20 cellular contexts compared by ENCODE assay signal in genomic region chr19:19165396-19165795, GRCh38. TPM values are rescaled to one million over a fixed set of nuclear protein-coding genes. Genes with fewer than 3 reads are reported as not detected.
DNase-seq lines count a peak whose midpoint lies in the region; ATAC-seq, FAIRE-seq and TF ChIP-seq lines count a peak whose summit lies in the region.
"Had no signal": no experiment of that assay in that cellular context is flagged by ENCODE, and none has a peak within 500 bp of the region (broad histone marks: within the 10 kb centered on the region; RNA-seq: fewer than 3 reads in every experiment).

No MANE protein-coding gene starts in this region.

- H3K4me2 ChIP-seq in HepG2 (ENCODE audit: low read depth, low read length) = no peak overlapping the region
- H3K4me2 ChIP-seq in SU-DHL-6 (ENCODE audit: low read depth, low read length, poor library complexity, severe bottlenecking) = peak overlapping the region; percentile 96
- H3K4me2 ChIP-seq in neuronal stem cell (ENCODE audit: insufficient read depth, low read length, poor library complexity, severe bottlenecking) = no peak overlapping the region
- H3K4me2 ChIP-seq: BLaER1 treated with 17β-estradiol and CSF1 and Interleukin-3, amounts not matched to agents 10 nM and 100 nM had no signal

- TF ChIP-seq EP300 in HepG2 (IDR thresholded peaks at IDR 0.05; ENCODE audit: low read depth in 2 of 2, low read length in 2 of 2) = no peak
- TF ChIP-seq EP300 in HepG2 (CRISPR knock-in tag; IDR thresholded peaks at IDR 0.05; ENCODE audit: borderline replicate concordance) = no peak

- H4K20me1 ChIP-seq in HepG2 (ENCODE audit: insufficient read depth, low read length) = no peaks in the 10 kb centered on the region
- no peaks in the 10 kb centered on the region for H4K20me1 ChIP-seq in SU-DHL-6 (ENCODE audit: low read depth, low read length)

- BruUV-seq in HepG2 (replicated peaks; lab: Mats Ljungman, UMichigan) = no TSS peak

- POLR2A ChIA-PET in HepG2 (lab: Yijun Ruan, JAX) = no interaction called here

- H3K79me1 ChIP-seq in neuronal stem cell (ENCODE audit: low read depth, low read length) = no peaks in the 10 kb centered on the region

- H3K23ac ChIP-seq in neuronal stem cell (ENCODE audit: low read depth, low read length, poor library complexity) = no peak overlapping the region

- TF ChIP-seq POLR2A in HepG2 (IDR thresholded peaks at IDR 0.05; ENCODE audit: insufficient read depth in 1 of 2, low read depth in 2 of 2, low read length in 2 of 2) (no peak), right lobe of liver (IDR thresholded peaks at IDR 0.05) (no peak)

- no peak overlapping the region for H3K4ac ChIP-seq in neuronal stem cell (ENCODE audit: low read length)

- H3K9me3 ChIP-seq in HepG2 (ENCODE audit: low read length) (no peaks in the 10 kb centered on the region), right lobe of liver (no peaks in the 10 kb centered on the region), SU-DHL-6 (ENCODE audit: insufficient read depth, low read length) (no peaks in the 10 kb centered on the region), neuronal stem cell (replicated peaks in 1 of 2; ENCODE audit: control insufficient read depth in 2 of 2, insufficient read depth in 1 of 2, low read depth in 1 of 2, low read length in 2 of 2) (peaks cover 0 to 2% of the 10 kb centered on the region in 2 donors)
- H3K9me3 ChIP-seq: BLaER1 treated with 17β-estradiol and CSF1 and Interleukin-3, amounts not matched to agents 10 nM and 100 nM had no signal

- ATAC-seq in HepG2 (no peak), right lobe of liver (no peak), GM21381 (IDR thresholded peaks at IDR 0.05; ENCODE audit: unreplicated experiment) (no peak)
- ATAC-seq: HCT116 had no signal

- no peak for FAIRE-seq in HepG2 (lab: Jason Lieb, UNC)
- FAIRE-seq: G401.6, GM12892, GM19239, H54 had no signal

- 91% methylated on average over 1 of the region's 1 CpG for WGBS in HepG2 (ENCODE audit: low lambda C conversion rate)
- no CpG with 5 or more reads among the region's 1 CpG for WGBS in right lobe of liver (ENCODE audit: insufficient coverage, low coverage, low lambda C conversion rate, missing lambda C conversion rate)
- WGBS in neuronal stem cell (ENCODE audit: extremely low coverage in 2 of 2, insufficient read length in 2 of 2, insufficient replicate concordance in 1 of 2), 2 donors = no CpG with 5 or more reads among the region's 1 CpG

- H4K91ac ChIP-seq in neuronal stem cell (ENCODE audit: low read depth, low read length, poor library complexity) = no peak overlapping the region

- H2BK120ac ChIP-seq in neuronal stem cell (ENCODE audit: low read depth, low read length) = no peak overlapping the region

- H3K9ac ChIP-seq in HepG2 (ENCODE audit: insufficient read depth, low read depth, low read length) = no peak overlapping the region
- peak overlapping the region; percentile 94 for H3K9ac ChIP-seq in SU-DHL-6 (ENCODE audit: low read length)
- H3K9ac ChIP-seq in neuronal stem cell (ENCODE audit: low read depth, low read length, poor library complexity) = no peak overlapping the region
- H3K9ac ChIP-seq: BLaER1 treated with 17β-estradiol and CSF1 and Interleukin-3, amounts not matched to agents 10 nM and 100 nM had no signal

- H2BK5ac ChIP-seq in neuronal stem cell (ENCODE audit: low read length) = no peak overlapping the region

- H3K18ac ChIP-seq in neuronal stem cell (ENCODE audit: low read length) = no peak overlapping the region

- H2BK12ac ChIP-seq in neuronal stem cell (ENCODE audit: low read length) = no peak overlapping the region

- H3K79me2 ChIP-seq in HepG2 (ENCODE audit: insufficient read depth, low read length) (no peaks in the 10 kb centered on the region), SU-DHL-6 (ENCODE audit: insufficient read depth, low read length) (peaks cover 94% of the 10 kb centered on the region)

- no peak for TF ChIP-seq RAD21 in HepG2 (CRISPR knock-in tag; IDR thresholded peaks at IDR 0.05)

- no peaks in the 10 kb centered on the region for H3K9me2 ChIP-seq in SU-DHL-6 (replicated peaks; ENCODE audit: insufficient read depth, low read length)

- no peaks in the 10 kb centered on the region for H3K27me3 ChIP-seq in HepG2 (ENCODE audit: control insufficient read depth in 1 of 2, insufficient read depth in 2 of 2, low read length in 2 of 2)
- H3K27me3 ChIP-seq in right lobe of liver = no peaks in the 10 kb centered on the region
- H3K27me3 ChIP-seq in SU-DHL-6 (ENCODE audit: low read length) = no peaks in the 10 kb centered on the region
- H3K27me3 ChIP-seq in neuronal stem cell (ENCODE audit: control insufficient read depth in 3 of 3, insufficient read depth in 3 of 3, low read depth in 1 of 3, low read length in 3 of 3) = peaks cover 0 to 9% (median 0%) of the 10 kb centered on the region in 3 experiments

- H3K36me3 ChIP-seq in HepG2 (replicated peaks in 1 of 2; ENCODE audit: control insufficient read depth in 1 of 2, insufficient read depth in 2 of 2, low read length in 2 of 2) = no peaks in the 10 kb centered on the region
- no peaks in the 10 kb centered on the region for H3K36me3 ChIP-seq in right lobe of liver
- H3K36me3 ChIP-seq in SU-DHL-6 (ENCODE audit: low read length) = peaks cover 4% of the 10 kb centered on the region
- no peaks in the 10 kb centered on the region for H3K36me3 ChIP-seq in neuronal stem cell (replicated peaks in 1 of 2; ENCODE audit: control insufficient read depth in 2 of 2, insufficient read depth in 2 of 2, low read length in 2 of 2)

- H4K8ac ChIP-seq in neuronal stem cell (ENCODE audit: low read depth, low read length) = no peak overlapping the region

- CTCF ChIA-PET in HepG2 (lab: Yijun Ruan, JAX; ENCODE audit: low intra/inter-chr PET ratio, low total read pairs) = no interaction called here

- TF ChIP-seq CTCF in HepG2 (CRISPR knock-in tag; IDR thresholded peaks at IDR 0.05) (no peak), right lobe of liver (IDR thresholded peaks at IDR 0.05) (no peak), SU-DHL-6 (IDR thresholded peaks at IDR 0.05; ENCODE audit: insufficient read depth, low read length, poor library complexity, severe bottlenecking) (no peak), GM13977 (IDR thresholded peaks at IDR 0.05; ENCODE audit: extremely low read depth, insufficient read depth, missing control alignments) (no peak)

- H3K4me1 ChIP-seq in HepG2 (ENCODE audit: insufficient read depth, low read length) (peaks cover 18% of the 10 kb centered on the region), right lobe of liver (peaks cover 0 to 5% (median 0%) of the 10 kb centered on the region in 4 donors), neuronal stem cell (ENCODE audit: control insufficient read depth in 2 of 2, insufficient read depth in 1 of 2, low read depth in 1 of 2, low read length in 2 of 2) (peaks cover 0 to 6% of the 10 kb centered on the region in 2 donors)

- intact Hi-C loops in HepG2 (cut with micrococcal nuclease; ENCODE audit: unreplicated experiment) = no loop called here
- intact Hi-C loops in right lobe of liver (cut with DNase I) = no loop called here

- DNase-seq in HepG2 (ENCODE audit: low spot score) (no peak), right lobe of liver (no peak), neuronal stem cell (ENCODE audit: low spot score) (no peak), NCI-H1436 (lab: John Stamatoyannopoulos, UW) (no peak), GM13977 (ENCODE audit: low spot score) (no peak)
- DNase-seq: 8988T; AML-193; CD4-positive, alpha-beta T cell; DMS79; EL; IMR-90; KG1 had no signal

- H3K27ac ChIP-seq in HepG2 (ENCODE audit: extremely low read length, insufficient read depth, low read length) (no peak overlapping the region), right lobe of liver (no peak overlapping the region), SU-DHL-6 (ENCODE audit: low read depth, low read length) (peak overlapping the region; percentile 99), neuronal stem cell (replicated peaks; ENCODE audit: low read length) (no peak overlapping the region)
- H3K27ac ChIP-seq: BLaER1 treated with 17β-estradiol and CSF1 and Interleukin-3, amounts not matched to agents 10 nM and 100 nM had no signal

- H3K14ac ChIP-seq in neuronal stem cell (ENCODE audit: low read length) = no peak overlapping the region

- no peak overlapping the region for H2AFZ ChIP-seq in HepG2 (ENCODE audit: low read length)
- H2AFZ ChIP-seq in SU-DHL-6 (ENCODE audit: low read depth, low read length, severe bottlenecking) = no peak overlapping the region
- no peak overlapping the region for H2AFZ ChIP-seq in neuronal stem cell (ENCODE audit: low read length)

- H3K4me3 ChIP-seq in HepG2 (replicated peaks in 1 of 3; ENCODE audit: insufficient read depth in 1 of 3, low read depth in 2 of 3, low read length in 3 of 3) = no peak overlapping the region
- H3K4me3 ChIP-seq in right lobe of liver = no peak overlapping the region
- peak overlapping the region; percentile 81 for H3K4me3 ChIP-seq in SU-DHL-6 (ENCODE audit: insufficient read depth, low read length, poor library complexity, severe bottlenecking)
- H3K4me3 ChIP-seq in neuronal stem cell (ENCODE audit: low read length in 2 of 2) = no peak overlapping the region
- H3K4me3 ChIP-seq: BLaER1 treated with 17β-estradiol and CSF1 and Interleukin-3, amounts not matched to agents 10 nM and 100 nM had no signal

- peak overlapping the region; percentile 52 for H2AK5ac ChIP-seq in neuronal stem cell (ENCODE audit: low read depth, low read length)

- H3F3A ChIP-seq in SU-DHL-6 (ENCODE audit: insufficient read depth) = peaks cover 89% of the 10 kb centered on the region

- H2BK15ac ChIP-seq in neuronal stem cell (ENCODE audit: low read length) = no peak overlapping the region

- in situ Hi-C loops in HepG2 (cut with HindIII; ENCODE audit: extremely low pct_ligation_motif_present, low pct_unique_long_range_greater_than_20kb) = no loop called here
- in situ Hi-C loops in GM13977 (cut with MboI; ENCODE audit: low pct_unique_long_range_greater_than_20kb, low sequenced_read_pairs, unreplicated experiment) = loop anchor here (25.0 kb wide), 1 partner anchor 322 kb away; no protein-coding TSS in a partner anchor

RNA-seq across cellular contexts. Expression of gene MEF2B, which starts 4.7 kb away (rescaled TPM):
- total RNA-seq in HepG2 (2016; rRNA removed; fragmentation: Illumina TruSeq; extraction: Trizol) (0.44 and 1.2 TPM in 2 replicates), right lobe of liver (1 to 10 TPM in 2 of 6 experiments, under 1 TPM in 2, not detected in 2; 0.24 to 2.1 (median 0.97) TPM)
- total RNA-seq in HepG2 (2016; cell fraction: cytosol; rRNA removed; fragmentation: Illumina TruSeq; extraction: Trizol; ENCODE audit: low read depth) = 0.81 and 1.1 TPM in 2 replicates
- 0.41 TPM in 1 of 2 replicates, not detected in the other for total RNA-seq in HepG2 (2016; cell fraction: insoluble cytoplasmic fraction; rRNA removed; fragmentation: Illumina TruSeq; extraction: Trizol)
- total RNA-seq in HepG2 (2016; cell fraction: membrane; rRNA removed; fragmentation: Illumina TruSeq; extraction: Trizol) = 0.46 and 1.8 TPM in 2 replicates
- 0.81 and 1.6 TPM in 2 replicates for total RNA-seq in HepG2 (2016; cell fraction: nucleus; rRNA removed; fragmentation: Illumina TruSeq; extraction: Trizol)
- 1.7 and 2.3 TPM in 2 replicates for polyA plus RNA-seq in HepG2 (2011; rRNA removed)
- 2.1 and 2.9 TPM in 2 replicates for polyA plus RNA-seq in HepG2 (2011; cell fraction: cytosol; rRNA removed)
- polyA plus RNA-seq in HepG2 (2011; cell fraction: nucleus; rRNA removed) = 4.0 and 4.5 TPM in 2 replicates
- 2.2 and 4.4 TPM in 2 replicates for polyA plus RNA-seq in HepG2 (2012)
- polyA plus RNA-seq in HepG2 (2016; cell fraction: cytosol; fragmentation: Illumina TruSeq; extraction: Trizol; ENCODE audit: low read depth) = 0.86 and 1.1 TPM in 2 replicates
- polyA plus RNA-seq in HepG2 (2016; cell fraction: insoluble cytoplasmic fraction; fragmentation: Illumina TruSeq; extraction: Trizol; ENCODE audit: low read depth) = 0.42 and 1.8 TPM in 2 replicates
- polyA plus RNA-seq in HepG2 (2016; cell fraction: membrane; fragmentation: Illumina TruSeq; extraction: Trizol; ENCODE audit: low read depth) = 0.38 and 1.1 TPM in 2 replicates
- 2.1 and 3.9 TPM in 2 replicates for polyA plus RNA-seq in HepG2 (2016; cell fraction: nucleus; fragmentation: Illumina TruSeq; extraction: Trizol; ENCODE audit: insufficient read depth, low read depth)
- polyA minus RNA-seq in HepG2 (2011; rRNA and poly(A)+ RNA removed; ENCODE audit: low replicate concordance) = 0.33 and 1.1 TPM in 2 replicates
- polyA minus RNA-seq in HepG2 (2011; cell fraction: cytosol; rRNA and poly(A)+ RNA removed) = 1.2 TPM in 1 of 2 replicates, not detected in the other
- polyA minus RNA-seq in HepG2 (2011; cell fraction: nucleus; rRNA and poly(A)+ RNA removed) = 1.4 and 2.0 TPM in 2 replicates
- 1.1 TPM for polyA plus RNA-seq in neuronal stem cell (2013, experiment 1 of 2)
- 1.2 TPM for polyA plus RNA-seq in neuronal stem cell (2013, experiment 2 of 2)

RNA-seq across cellular contexts. Expression of gene BORCS8, which starts 26.6 kb away (rescaled TPM):
- total RNA-seq in HepG2 (2016; rRNA removed; fragmentation: Illumina TruSeq; extraction: Trizol) = 13.3 and 16.8 TPM in 2 replicates
- 5.8 and 6.2 TPM in 2 replicates for total RNA-seq in HepG2 (2016; cell fraction: cytosol; rRNA removed; fragmentation: Illumina TruSeq; extraction: Trizol; ENCODE audit: low read depth)
- total RNA-seq in HepG2 (2016; cell fraction: insoluble cytoplasmic fraction; rRNA removed; fragmentation: Illumina TruSeq; extraction: Trizol) = 10.7 and 12.4 TPM in 2 replicates
- 9.4 and 12.2 TPM in 2 replicates for total RNA-seq in HepG2 (2016; cell fraction: membrane; rRNA removed; fragmentation: Illumina TruSeq; extraction: Trizol)
- 7.5 TPM in 2 replicates for total RNA-seq in HepG2 (2016; cell fraction: nucleus; rRNA removed; fragmentation: Illumina TruSeq; extraction: Trizol)
- polyA plus RNA-seq in HepG2 (2011; rRNA removed) = 9.6 and 9.9 TPM in 2 replicates
- polyA plus RNA-seq in HepG2 (2011; cell fraction: cytosol; rRNA removed) = 5.5 and 9.4 TPM in 2 replicates
- 19.1 and 20.9 TPM in 2 replicates for polyA plus RNA-seq in HepG2 (2011; cell fraction: nucleus; rRNA removed)
- 5.3 and 5.7 TPM in 2 replicates for polyA plus RNA-seq in HepG2 (2012)
- polyA plus RNA-seq in HepG2 (2016; cell fraction: cytosol; fragmentation: Illumina TruSeq; extraction: Trizol; ENCODE audit: low read depth) = 6.8 and 7.0 TPM in 2 replicates
- polyA plus RNA-seq in HepG2 (2016; cell fraction: insoluble cytoplasmic fraction; fragmentation: Illumina TruSeq; extraction: Trizol; ENCODE audit: low read depth) = 16.4 and 17.7 TPM in 2 replicates
- polyA plus RNA-seq in HepG2 (2016; cell fraction: membrane; fragmentation: Illumina TruSeq; extraction: Trizol; ENCODE audit: low read depth) = 10.7 and 11.7 TPM in 2 replicates
- 17.6 and 20.8 TPM in 2 replicates for polyA plus RNA-seq in HepG2 (2016; cell fraction: nucleus; fragmentation: Illumina TruSeq; extraction: Trizol; ENCODE audit: insufficient read depth, low read depth)
- 13.1 and 33.4 TPM in 2 replicates for polyA minus RNA-seq in HepG2 (2011; rRNA and poly(A)+ RNA removed; ENCODE audit: low replicate concordance)
- 2.3 and 3.9 TPM in 2 replicates for polyA minus RNA-seq in HepG2 (2011; cell fraction: cytosol; rRNA and poly(A)+ RNA removed)
- 6.1 and 9.5 TPM in 2 replicates for polyA minus RNA-seq in HepG2 (2011; cell fraction: nucleus; rRNA and poly(A)+ RNA removed)
- 10 to 100 TPM in 3 of 6 experiments, 1 to 10 TPM in 3; 6.0 to 12.2 (median 9.8) TPM for total RNA-seq in right lobe of liver
- 12.9 TPM for polyA plus RNA-seq in neuronal stem cell (2013, experiment 1 of 2)
- 11.9 TPM for polyA plus RNA-seq in neuronal stem cell (2013, experiment 2 of 2)

RNA-seq across cellular contexts. Expression of gene RFXANK, which starts 26.7 kb away (rescaled TPM):
- total RNA-seq in HepG2 (2016; rRNA removed; fragmentation: Illumina TruSeq; extraction: Trizol) = 80.7 and 83.1 TPM in 2 replicates
- 25.6 and 30.2 TPM in 2 replicates for total RNA-seq in HepG2 (2016; cell fraction: cytosol; rRNA removed; fragmentation: Illumina TruSeq; extraction: Trizol; ENCODE audit: low read depth)
- 80.2 and 88.4 TPM in 2 replicates for total RNA-seq in HepG2 (2016; cell fraction: insoluble cytoplasmic fraction; rRNA removed; fragmentation: Illumina TruSeq; extraction: Trizol)
- 35.6 and 40.8 TPM in 2 replicates for total RNA-seq in HepG2 (2016; cell fraction: membrane; rRNA removed; fragmentation: Illumina TruSeq; extraction: Trizol)
- 38.1 and 49.9 TPM in 2 replicates for total RNA-seq in HepG2 (2016; cell fraction: nucleus; rRNA removed; fragmentation: Illumina TruSeq; extraction: Trizol)
- polyA plus RNA-seq in HepG2 (2011; rRNA removed) = 49.9 and 56.1 TPM in 2 replicates
- polyA plus RNA-seq in HepG2 (2011; cell fraction: cytosol; rRNA removed) = 34.1 and 52.6 TPM in 2 replicates
- 142 and 154 TPM in 2 replicates for polyA plus RNA-seq in HepG2 (2011; cell fraction: nucleus; rRNA removed)
- polyA plus RNA-seq in HepG2 (2012) = 34.7 and 59.7 TPM in 2 replicates
- polyA plus RNA-seq in HepG2 (2016; cell fraction: cytosol; fragmentation: Illumina TruSeq; extraction: Trizol; ENCODE audit: low read depth) = 20.9 and 21.7 TPM in 2 replicates
- 76.4 and 82.0 TPM in 2 replicates for polyA plus RNA-seq in HepG2 (2016; cell fraction: insoluble cytoplasmic fraction; fragmentation: Illumina TruSeq; extraction: Trizol; ENCODE audit: low read depth)
- 22.9 and 31.4 TPM in 2 replicates for polyA plus RNA-seq in HepG2 (2016; cell fraction: membrane; fragmentation: Illumina TruSeq; extraction: Trizol; ENCODE audit: low read depth)
- polyA plus RNA-seq in HepG2 (2016; cell fraction: nucleus; fragmentation: Illumina TruSeq; extraction: Trizol; ENCODE audit: insufficient read depth, low read depth) = 69.3 and 92.4 TPM in 2 replicates
- polyA minus RNA-seq in HepG2 (2011; rRNA and poly(A)+ RNA removed; ENCODE audit: low replicate concordance) = 45.6 and 94.4 TPM in 2 replicates
- 17.8 and 18.0 TPM in 2 replicates for polyA minus RNA-seq in HepG2 (2011; cell fraction: cytosol; rRNA and poly(A)+ RNA removed)
- polyA minus RNA-seq in HepG2 (2011; cell fraction: nucleus; rRNA and poly(A)+ RNA removed) = 29.1 and 32.6 TPM in 2 replicates
- 10 to 100 TPM; 13.8 to 21.2 (median 17.3) TPM for total RNA-seq in right lobe of liver
- polyA plus RNA-seq in neuronal stem cell (2013, experiment 1 of 2) = 141 TPM
- polyA plus RNA-seq in neuronal stem cell (2013, experiment 2 of 2) = 136 TPM

RNA-seq across cellular contexts. Expression of gene TMEM161A, which starts 27.1 kb away (rescaled TPM):
- total RNA-seq in HepG2 (2016; rRNA removed; fragmentation: Illumina TruSeq; extraction: Trizol) = 10.3 and 25.9 TPM in 2 replicates
- total RNA-seq in HepG2 (2016; cell fraction: cytosol; rRNA removed; fragmentation: Illumina TruSeq; extraction: Trizol; ENCODE audit: low read depth) = 8.7 and 12.1 TPM in 2 replicates
- total RNA-seq in HepG2 (2016; cell fraction: insoluble cytoplasmic fraction; rRNA removed; fragmentation: Illumina TruSeq; extraction: Trizol) = 7.7 and 28.3 TPM in 2 replicates
- total RNA-seq in HepG2 (2016; cell fraction: membrane; rRNA removed; fragmentation: Illumina TruSeq; extraction: Trizol) = 7.4 and 8.8 TPM in 2 replicates
- 36.6 and 39.6 TPM in 2 replicates for total RNA-seq in HepG2 (2016; cell fraction: nucleus; rRNA removed; fragmentation: Illumina TruSeq; extraction: Trizol)
- 31.4 and 42.7 TPM in 2 replicates for polyA plus RNA-seq in HepG2 (2011; rRNA removed)
- polyA plus RNA-seq in HepG2 (2011; cell fraction: cytosol; rRNA removed) = 22.8 and 35.4 TPM in 2 replicates
- polyA plus RNA-seq in HepG2 (2011; cell fraction: nucleus; rRNA removed) = 190 and 235 TPM in 2 replicates
- polyA plus RNA-seq in HepG2 (2012) = 15.9 and 23.9 TPM in 2 replicates
- polyA plus RNA-seq in HepG2 (2016; cell fraction: cytosol; fragmentation: Illumina TruSeq; extraction: Trizol; ENCODE audit: low read depth) = 6.6 and 8.6 TPM in 2 replicates
- polyA plus RNA-seq in HepG2 (2016; cell fraction: insoluble cytoplasmic fraction; fragmentation: Illumina TruSeq; extraction: Trizol; ENCODE audit: low read depth) = 8.4 and 9.9 TPM in 2 replicates
- 8.4 and 9.5 TPM in 2 replicates for polyA plus RNA-seq in HepG2 (2016; cell fraction: membrane; fragmentation: Illumina TruSeq; extraction: Trizol; ENCODE audit: low read depth)
- 56.7 and 60.0 TPM in 2 replicates for polyA plus RNA-seq in HepG2 (2016; cell fraction: nucleus; fragmentation: Illumina TruSeq; extraction: Trizol; ENCODE audit: insufficient read depth, low read depth)
- polyA minus RNA-seq in HepG2 (2011; rRNA and poly(A)+ RNA removed; ENCODE audit: low replicate concordance) = 88.8 and 105 TPM in 2 replicates
- 24.3 and 32.2 TPM in 2 replicates for polyA minus RNA-seq in HepG2 (2011; cell fraction: cytosol; rRNA and poly(A)+ RNA removed)
- polyA minus RNA-seq in HepG2 (2011; cell fraction: nucleus; rRNA and poly(A)+ RNA removed) = 57.3 and 75.8 TPM in 2 replicates
- total RNA-seq in right lobe of liver = 10 to 100 TPM; 20.2 to 29.4 (median 22.2) TPM
- polyA plus RNA-seq in neuronal stem cell (2013, experiment 1 of 2) = 25.5 TPM
- 24.0 TPM for polyA plus RNA-seq in neuronal stem cell (2013, experiment 2 of 2)

RNA-seq across cellular contexts. Expression of gene NR2C2AP, which starts 37.8 kb away (rescaled TPM):
- total RNA-seq in HepG2 (2016; rRNA removed; fragmentation: Illumina TruSeq; extraction: Trizol) (25.5 and 26.8 TPM in 2 replicates), right lobe of liver (10 to 100 TPM in 1 of 6 experiments, 1 to 10 TPM in 5; 2.6 to 11.3 (median 5.4) TPM)
- 14.8 and 22.9 TPM in 2 replicates for total RNA-seq in HepG2 (2016; cell fraction: cytosol; rRNA removed; fragmentation: Illumina TruSeq; extraction: Trizol; ENCODE audit: low read depth)
- 23.5 and 26.0 TPM in 2 replicates for total RNA-seq in HepG2 (2016; cell fraction: insoluble cytoplasmic fraction; rRNA removed; fragmentation: Illumina TruSeq; extraction: Trizol)
- 19.1 and 21.5 TPM in 2 replicates for total RNA-seq in HepG2 (2016; cell fraction: membrane; rRNA removed; fragmentation: Illumina TruSeq; extraction: Trizol)
- 19.4 and 19.6 TPM in 2 replicates for total RNA-seq in HepG2 (2016; cell fraction: nucleus; rRNA removed; fragmentation: Illumina TruSeq; extraction: Trizol)
- polyA plus RNA-seq in HepG2 (2011; rRNA removed) = 12.2 and 13.8 TPM in 2 replicates
- 10.6 and 11.8 TPM in 2 replicates for polyA plus RNA-seq in HepG2 (2011; cell fraction: cytosol; rRNA removed)
- 17.7 and 18.2 TPM in 2 replicates for polyA plus RNA-seq in HepG2 (2011; cell fraction: nucleus; rRNA removed)
- 9.3 and 13.3 TPM in 2 replicates for polyA plus RNA-seq in HepG2 (2012)
- 5.7 and 6.8 TPM in 2 replicates for polyA plus RNA-seq in HepG2 (2016; cell fraction: cytosol; fragmentation: Illumina TruSeq; extraction: Trizol; ENCODE audit: low read depth)
- 19.7 and 21.9 TPM in 2 replicates for polyA plus RNA-seq in HepG2 (2016; cell fraction: insoluble cytoplasmic fraction; fragmentation: Illumina TruSeq; extraction: Trizol; ENCODE audit: low read depth)
- polyA plus RNA-seq in HepG2 (2016; cell fraction: membrane; fragmentation: Illumina TruSeq; extraction: Trizol; ENCODE audit: low read depth) = 7.9 and 11.8 TPM in 2 replicates
- 34.7 and 38.0 TPM in 2 replicates for polyA plus RNA-seq in HepG2 (2016; cell fraction: nucleus; fragmentation: Illumina TruSeq; extraction: Trizol; ENCODE audit: insufficient read depth, low read depth)
- 7.3 and 22.9 TPM in 2 replicates for polyA minus RNA-seq in HepG2 (2011; rRNA and poly(A)+ RNA removed; ENCODE audit: low replicate concordance)
- polyA minus RNA-seq in HepG2 (2011; cell fraction: cytosol; rRNA and poly(A)+ RNA removed) = 3.9 and 4.2 TPM in 2 replicates
- 3.6 and 4.0 TPM in 2 replicates for polyA minus RNA-seq in HepG2 (2011; cell fraction: nucleus; rRNA and poly(A)+ RNA removed)
- polyA plus RNA-seq in neuronal stem cell (2013, experiment 1 of 2) = 5.6 TPM
- 5.8 TPM for polyA plus RNA-seq in neuronal stem cell (2013, experiment 2 of 2)
